ENCODE assay signal across 17 cellular contexts in genomic region chr21:46006547-46007497, GRCh38. TPM values are rescaled to one million over a fixed set of nuclear protein-coding genes. Genes with fewer than 3 reads are reported as not detected.
DNase-seq lines count a peak whose midpoint lies in the region; ATAC-seq and TF ChIP-seq lines count a peak whose summit lies in the region.
"Had no signal": no experiment of that assay in that cellular context is flagged by ENCODE, and none has a peak within 500 bp of the region (broad histone marks: within the 10 kb centered on the region; RNA-seq: fewer than 3 reads in every experiment).

No MANE protein-coding gene starts in this region.

- H3K36me3 Mint-ChIP-seq in H9 (ENCODE audit: insufficient read depth in 1 of 3, low read depth in 3 of 3) (peaks cover 9 to 20% (median 15%) of the 10 kb centered on the region in 3 experiments; a peak in 6 of 7 replicates), endodermal cell (ENCODE audit: low read depth) (peaks cover 16% of the 10 kb centered on the region)
- H3K36me3 Mint-ChIP-seq: type B pancreatic cell had no signal

- TF ChIP-seq CTCF in H9 (conservative IDR thresholded peaks at IDR 0.05) (no peak), endodermal cell (conservative IDR thresholded peaks at IDR 0.05) (no peak), osteoblast (IDR thresholded peaks at IDR 0.05; ENCODE audit: extremely low read depth, low read depth, low read length) (no peak)

- H3K27me3 Mint-ChIP-seq in H9 (ENCODE audit: low read depth) (no peaks in the 10 kb centered on the region), endodermal cell (ENCODE audit: insufficient read depth) (no peaks in the 10 kb centered on the region)
- H3K27me3 Mint-ChIP-seq: type B pancreatic cell had no signal

- H4K91ac ChIP-seq in H9 (ENCODE audit: insufficient read length, low read depth, low read length), result no peak overlapping the region

- H3K18ac ChIP-seq in H9 (ENCODE audit: insufficient read length, low read depth, low read length), result no peak overlapping the region

- no peak overlapping the region for H3K4me2 ChIP-seq in H9 (ENCODE audit: insufficient read depth, insufficient read length, low read length)
- H3K4me2 ChIP-seq in osteoblast (ENCODE audit: insufficient read depth, low read length), result no peak overlapping the region

- H3K23me2 ChIP-seq in H9 (ENCODE audit: insufficient read length, low read depth, low read length, poor library complexity, severe bottlenecking), result no peaks in the 10 kb centered on the region

- H3K79me1 ChIP-seq in H9 (ENCODE audit: insufficient read depth, low read depth, low read length, poor library complexity, severe bottlenecking), result no peaks in the 10 kb centered on the region

- H4K20me1 ChIP-seq in H9 (ENCODE audit: control insufficient read depth, insufficient read depth, insufficient read length) (no peaks in the 10 kb centered on the region), osteoblast (ENCODE audit: insufficient read depth, low read length) (peaks cover 14% of the 10 kb centered on the region)

- H4K5ac ChIP-seq in H9 (ENCODE audit: insufficient read length, low read depth, low read length), result no peak overlapping the region

- peaks cover 5 to 8% of the 10 kb centered on the region in 2 experiments; a peak in 4 of 5 replicates for H3K9me3 Mint-ChIP-seq in H9
- no peaks in the 10 kb centered on the region for H3K9me3 Mint-ChIP-seq in endodermal cell
- H3K9me3 Mint-ChIP-seq: type B pancreatic cell had no signal

- H3K4me3 ChIP-seq in endodermal cell (ENCODE audit: low read length) (no peak overlapping the region), osteoblast (ENCODE audit: insufficient read depth, low read length) (no peak overlapping the region)
- H3K4me3 ChIP-seq: dorsolateral prefrontal cortex had no signal

- WGBS in H9 (ENCODE audit: extremely low coverage, insufficient read length, low lambda C conversion rate), result no CpG with 5 or more reads among the region's 40 CpGs
- 94 to 95% methylated on average over 31 to 40 of the region's 40 CpGs for WGBS in endodermal cell (ENCODE audit: insufficient coverage in 1 of 2, insufficient read length in 1 of 2), 2 experiments

- no peak overlapping the region for H2AK5ac ChIP-seq in H9 (ENCODE audit: insufficient read length, low read length)

- no peak overlapping the region for H3K4me3 Mint-ChIP-seq in H9
- H3K4me3 Mint-ChIP-seq in endodermal cell, result no peak overlapping the region
- H3K4me3 Mint-ChIP-seq: type B pancreatic cell had no signal

- H2BK20ac ChIP-seq in H9 (ENCODE audit: low read depth, low read length, poor library complexity, severe bottlenecking), result no peak overlapping the region

- H2BK12ac ChIP-seq in H9 (ENCODE audit: insufficient read length, low read depth, low read length), result no peak overlapping the region

- H3K9ac ChIP-seq in H9 (ENCODE audit: extremely low read depth, insufficient read length, low read length) (no peak overlapping the region), endodermal cell (ENCODE audit: extremely low read depth, low read length, poor library complexity, severe bottlenecking) (no peak overlapping the region)

- H3K27me3 ChIP-seq in H9 (ENCODE audit: insufficient read depth, low read length), result no peaks in the 10 kb centered on the region
- H3K27me3 ChIP-seq in endodermal cell (ENCODE audit: control insufficient read depth, insufficient read depth, low read length, poor library complexity, severe bottlenecking), result no peaks in the 10 kb centered on the region
- no peaks in the 10 kb centered on the region for H3K27me3 ChIP-seq in osteoblast (ENCODE audit: insufficient read depth, low read length)
- H3K27me3 ChIP-seq: brain microvascular endothelial cell, dorsolateral prefrontal cortex had no signal

- H2AFZ ChIP-seq in H9 (ENCODE audit: low read length) (no peak overlapping the region), osteoblast (ENCODE audit: low read length) (no peak overlapping the region)

- H3K4me1 Mint-ChIP-seq in H9 (peaks cover 0 to 2% of the 10 kb centered on the region in 2 experiments; a peak in 1 of 4 replicates), endodermal cell (no peaks in the 10 kb centered on the region)

- H3K56ac ChIP-seq in H9 (ENCODE audit: insufficient read length, low read depth, low read length), result no peak overlapping the region

- no peak overlapping the region; the same call in 1 of the 2 replicates for H2BK15ac ChIP-seq in H9 (ENCODE audit: low read depth, low read length)

- no peak overlapping the region for H4K8ac ChIP-seq in H9 (replicated peaks; ENCODE audit: insufficient read length, low read depth, low read length)

- H3K14ac ChIP-seq in H9 (ENCODE audit: insufficient read depth, low read length), result no peak overlapping the region; the same call in 1 of the 2 replicates

- H3K23ac ChIP-seq in H9 (ENCODE audit: insufficient read length, low read depth, low read length), result no peak overlapping the region

- no peaks in the 10 kb centered on the region for H3K36me3 ChIP-seq in endodermal cell (ENCODE audit: control insufficient read depth, insufficient read depth, low read length)
- H3K36me3 ChIP-seq in osteoblast (ENCODE audit: insufficient read depth, low read length), result peaks cover 31% of the 10 kb centered on the region
- H3K36me3 ChIP-seq: WERI-Rb-1 had no signal

- H2BK5ac ChIP-seq in H9 (ENCODE audit: insufficient read length, low read length), result no peak overlapping the region

- H3K27ac Mint-ChIP-seq in H9, result no peak overlapping the region; a peak in 1 of 7 replicates
- H3K27ac Mint-ChIP-seq in endodermal cell, result no peak overlapping the region
- H3K27ac Mint-ChIP-seq: type B pancreatic cell had no signal

- H3K79me2 ChIP-seq in H9 (ENCODE audit: insufficient read depth, low read length), result no peaks in the 10 kb centered on the region
- H3K79me2 ChIP-seq in osteoblast (ENCODE audit: insufficient read depth, low read length), result no peaks in the 10 kb centered on the region

- DNase-seq in GM03348 (ENCODE audit: low spot score), result peak; percentile 9
- DNase-seq in H9, result peak; percentile 23
- peak; percentile 44 for DNase-seq in endodermal cell
- peak; percentile 65 for DNase-seq in osteoblast (ENCODE audit: insufficient read length, low spot score, missing footprints)
- DNase-seq in NCI-H2081 (lab: John Stamatoyannopoulos, UW), result no peak
- DNase-seq in NCI-H1105 treated with DMSO at 0.1 percent for 48 hours (lab: John Stamatoyannopoulos, UW), result no peak
- DNase-seq: brain microvascular endothelial cell; DMS79 treated with DMSO at 0.1 percent for 48 hours; KBM-7; NCI-H2107; nucleus accumbens; stimulated activated naive CD4-positive, alpha-beta T cell; WERI-Rb-1 had no signal

- ATAC-seq in GM21786 (IDR thresholded peaks at IDR 0.05; ENCODE audit: unreplicated experiment) (no peak), GM21390 (IDR thresholded peaks at IDR 0.05; ENCODE audit: unreplicated experiment) (no peak)

- H3K9me3 ChIP-seq in H9 (ENCODE audit: control insufficient read depth, low read depth, low read length), result no peaks in the 10 kb centered on the region
- no peaks in the 10 kb centered on the region for H3K9me3 ChIP-seq in endodermal cell (ENCODE audit: control insufficient read depth, low read length)
- no peaks in the 10 kb centered on the region for H3K9me3 ChIP-seq in osteoblast (ENCODE audit: low read depth, low read length)

- no peak overlapping the region for H3K4ac ChIP-seq in H9 (ENCODE audit: low read depth, low read length)

- no peak overlapping the region for H3K27ac ChIP-seq in H9 (ENCODE audit: insufficient read length, low read depth, low read length)
- no peak overlapping the region for H3K27ac ChIP-seq in endodermal cell (ENCODE audit: low read depth, low read length)
- no peak overlapping the region for H3K27ac ChIP-seq in osteoblast (ENCODE audit: low read depth, low read length)
- H3K27ac ChIP-seq: brain microvascular endothelial cell, dorsolateral prefrontal cortex, WERI-Rb-1 had no signal

- no peak overlapping the region for H2BK120ac ChIP-seq in H9 (ENCODE audit: low read depth, low read length, poor library complexity, severe bottlenecking)

- H3K4me1 ChIP-seq in H9 (ENCODE audit: insufficient read depth, low read length) (no peaks in the 10 kb centered on the region), endodermal cell (ENCODE audit: control insufficient read depth, insufficient read depth, low read length) (no peaks in the 10 kb centered on the region), osteoblast (ENCODE audit: insufficient read depth, low read length) (no peaks in the 10 kb centered on the region)

- no peak overlapping the region for H3T11ph ChIP-seq in H9 (ENCODE audit: low read length)

RNA-seq across cellular contexts. Expression of gene COL6A1, which starts 25.3 kb away (rescaled TPM):
- total RNA-seq in H9 (2021), result 193 and 194 TPM in 2 replicates
- total RNA-seq in endodermal cell, result 100 to 1,000 TPM; 232 to 407 TPM
- 172 TPM for polyA plus RNA-seq in endodermal cell (2013, experiment 1 of 2)
- polyA plus RNA-seq in endodermal cell (2013, experiment 2 of 2), result 154 TPM
- total RNA-seq in osteoblast, result 1,531 and 1,612 TPM in 2 replicates

Comparison
In these comparisons a context has a peak if more than half of its experiments do, and no peak if none do; other contexts are left out.
1. DNase-seq: peak in GM03348 (single experiment), H9 (single experiment), endodermal cell (single experiment) and osteoblast (single experiment); none in NCI-H2081 (0 of 2) and NCI-H1105 treated with DMSO at 0.1 percent for 48 hours (single experiment).